Comparison of ENCODE assay signal across 8 cellular contexts in genomic region chr2:230902180-230902899, GRCh38.
DNase-seq lines count a peak whose midpoint lies in the region; ATAC-seq lines count a peak whose summit lies in the region.

No MANE protein-coding gene starts in this region.

- DNase-seq in AG20443 (ENCODE audit: low spot score): peak; percentile 90
- DNase-seq in NCI-H526 treated with DMSO at 0.1 percent for 48 hours (lab: John Stamatoyannopoulos, UW): peak; percentile 32
- peak; percentile 84 for DNase-seq in activated CD8-positive, alpha-beta memory T cell treated with anti-CD3 and anti-CD28 coated beads for 24 hours
- DNase-seq in fibroblast of gingiva (ENCODE audit: low read depth): peak; percentile 59
- DNase-seq in non-pigmented ciliary epithelial cell (ENCODE audit: low read depth): peak; percentile 10
- no peak for DNase-seq in midbrain (lab: John Stamatoyannopoulos, UW)

- ATAC-seq in GM18498 (IDR thresholded peaks at IDR 0.05; ENCODE audit: unreplicated experiment) (peak; percentile 73), HG03097 (IDR thresholded peaks at IDR 0.05; ENCODE audit: low FRiP score, unreplicated experiment) (peak; percentile 55)
